9 cellular contexts compared by ENCODE assay signal in the genomic region with DNA sequence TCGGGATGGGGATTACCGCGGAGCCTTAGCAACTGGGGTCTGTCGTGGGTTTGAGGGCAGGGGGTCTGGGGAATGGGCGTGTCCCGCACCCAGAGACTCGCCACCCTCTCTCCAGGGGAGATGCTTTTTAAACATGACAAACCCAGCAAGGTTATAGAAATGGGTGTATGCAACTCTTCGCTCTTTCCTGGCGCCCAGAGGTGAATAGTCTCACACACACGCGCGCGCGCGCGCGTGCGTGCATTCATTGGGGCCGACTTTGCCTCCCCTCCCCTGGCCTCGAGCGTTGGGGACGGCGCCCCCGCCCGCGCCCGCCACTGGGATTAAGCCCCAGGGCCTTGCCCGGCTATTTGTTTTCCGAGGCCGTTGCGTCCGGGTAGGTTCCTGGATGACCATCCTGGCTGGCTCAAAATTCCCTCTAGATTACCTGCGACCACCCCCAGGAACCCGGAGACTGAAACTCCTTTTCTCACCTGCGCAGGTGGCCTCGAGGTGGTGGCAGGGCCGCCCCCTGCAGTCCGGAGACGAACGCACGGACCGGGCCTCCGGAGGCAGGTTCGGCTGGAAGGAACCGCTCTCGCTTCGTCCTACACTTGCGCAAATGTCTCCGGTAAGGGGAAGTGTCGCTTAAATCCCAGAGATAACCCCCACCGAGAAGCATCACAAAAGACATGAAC. TPM values are rescaled to one million over a fixed set of nuclear protein-coding genes. Genes with fewer than 3 reads are reported as not detected.
DNase-seq lines count a peak whose midpoint lies in the region; ATAC-seq lines count a peak whose summit lies in the region.
"Had no signal": no experiment of that assay in that cellular context is flagged by ENCODE, and none has a peak within 500 bp of the region (broad histone marks: within the 10 kb centered on the region; RNA-seq: fewer than 3 reads in every experiment).

No MANE protein-coding gene starts in this region.

- H3K27ac ChIP-seq in SJCRH30 (no peak overlapping the region), iPS-18a (ENCODE audit: low read length) (no peak overlapping the region)

- DNase-seq in NCI-H2107 treated with DMSO at 0.1 percent for 48 hours (lab: John Stamatoyannopoulos, UW; ENCODE audit: unreplicated experiment) = peak; percentile 46
- DNase-seq in NCI-H2107 (lab: John Stamatoyannopoulos, UW) = no peak
- DNase-seq in SJCRH30 = no peak
- peak; percentile 8 for DNase-seq in amniotic epithelial cell (ENCODE audit: low read depth)
- peak; percentile 24 to 25 for DNase-seq in stimulated activated CD4-positive, alpha-beta T cell treated with anti-CD3 and anti-CD28 coated beads, Interleukin-2, amount 100 ng/mL, for 24 hours
- DNase-seq in sciatic nerve (ENCODE audit: low spot score) = no peak
- DNase-seq: DND-41 had no signal

- no peaks in the 10 kb centered on the region for H3K27me3 ChIP-seq in SJCRH30
- peaks cover 32% of the 10 kb centered on the region for H3K27me3 ChIP-seq in iPS-18a (ENCODE audit: control insufficient read depth, insufficient read depth, low read length)

- H3K9me3 ChIP-seq in SJCRH30 (replicated peaks) (no peaks in the 10 kb centered on the region), iPS-18a (ENCODE audit: control insufficient read depth, low read depth, low read length) (no peaks in the 10 kb centered on the region)

- peak overlapping the region; percentile 36 for H3K9ac ChIP-seq in iPS-18a (ENCODE audit: low read length)

- peak; percentile 11 for ATAC-seq in HG03095 (IDR thresholded peaks at IDR 0.05; ENCODE audit: unreplicated experiment)
- no peak for ATAC-seq in sciatic nerve

- peak overlapping the region; percentile 54 for H3K4me3 ChIP-seq in SJCRH30
- H3K4me3 ChIP-seq in iPS-18a (ENCODE audit: low read length) = peak overlapping the region; percentile 78

- intact Hi-C loops in sciatic nerve (cut with DNase I) = loop anchor here (5.0 kb wide), 1 partner anchor 1389 kb away; no protein-coding TSS in a partner anchor

- H3K36me3 ChIP-seq in SJCRH30 (no peaks in the 10 kb centered on the region), iPS-18a (ENCODE audit: control insufficient read depth, low read depth, low read length) (no peaks in the 10 kb centered on the region)

- no peaks in the 10 kb centered on the region for H3K4me1 ChIP-seq in SJCRH30
- H3K4me1 ChIP-seq in iPS-18a (ENCODE audit: control insufficient read depth, low read depth, low read length) = peaks cover 6% of the 10 kb centered on the region

RNA-seq across cellular contexts. Expression of gene GPR160, which starts 0.8 kb away (rescaled TPM):
- total RNA-seq in SJCRH30 (2014; rRNA removed; shearing (Covaris generic)) = 0.33 and 0.40 TPM in 2 replicates
- 5.4 TPM for total RNA-seq in sciatic nerve

Comparison
In these comparisons a context has a peak if more than half of its experiments do, and no peak if none do; other contexts are left out.
1. DNase-seq: peak in NCI-H2107 treated with DMSO at 0.1 percent for 48 hours (single experiment), amniotic epithelial cell (single experiment) and stimulated activated CD4-positive, alpha-beta T cell treated with anti-CD3 and anti-CD28 coated beads, Interleukin-2, amount 100 ng/mL, for 24 hours (2 of 2); none in NCI-H2107 (single experiment), SJCRH30 (0 of 2) and sciatic nerve (single experiment).